In the genomic region with DNA sequence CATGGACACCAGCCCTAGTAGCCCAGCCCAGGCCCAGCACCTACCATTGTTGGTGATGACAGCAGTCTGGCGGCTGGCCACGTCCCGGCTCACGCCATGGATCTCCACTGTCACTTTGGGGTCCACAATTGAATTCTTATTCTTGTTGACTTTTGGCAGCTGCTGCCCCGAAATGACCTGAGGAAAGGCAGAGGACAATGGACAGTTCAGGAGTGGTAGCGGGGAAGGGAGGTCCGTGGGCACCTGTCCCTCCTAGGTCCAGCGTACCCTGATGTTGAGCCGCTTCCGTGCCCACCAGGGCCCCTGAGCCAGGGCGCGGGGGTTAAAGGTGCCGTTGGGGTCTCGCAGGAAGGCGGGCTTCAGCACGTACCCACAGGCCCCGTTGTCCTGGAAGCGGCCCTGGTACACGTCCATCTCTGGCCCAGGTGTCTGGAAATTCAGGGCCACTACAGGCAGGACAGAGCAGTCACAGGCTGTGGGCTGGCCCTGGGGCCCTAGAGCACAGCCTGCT, we compare ENCODE assay signal across 16 cellular contexts. TPM values are rescaled to one million over a fixed set of nuclear protein-coding genes. Genes with fewer than 3 reads are reported as not detected.
DNase-seq lines count a peak whose midpoint lies in the region; ATAC-seq and TF ChIP-seq lines count a peak whose summit lies in the region.
"Had no signal": no experiment of that assay in that cellular context is flagged by ENCODE, and none has a peak within 500 bp of the region (broad histone marks: within the 10 kb centered on the region; RNA-seq: fewer than 3 reads in every experiment).

No MANE protein-coding gene starts in this region.

- no peak for TF ChIP-seq CTCF in left ventricle myocardium inferior (IDR thresholded peaks at IDR 0.05; ENCODE audit: borderline replicate concordance)
- TF ChIP-seq CTCF in right lobe of liver (IDR thresholded peaks at IDR 0.05): no peak
- no peak for TF ChIP-seq CTCF in progenitor cell of endocrine pancreas (IDR thresholded peaks at IDR 0.05; ENCODE audit: unreplicated experiment)

- peak overlapping the region; percentile 29 for H3K27ac Mint-ChIP-seq in progenitor cell of endocrine pancreas

- H3K4me1 Mint-ChIP-seq in progenitor cell of endocrine pancreas (ENCODE audit: low read depth): peaks cover 23% of the 10 kb centered on the region

- no peak overlapping the region for H3K4me3 Mint-ChIP-seq in progenitor cell of endocrine pancreas (ENCODE audit: low read depth)
- H3K4me3 Mint-ChIP-seq: CD4-positive, alpha-beta memory T cell; GM23338 had no signal

- H3K4me3 ChIP-seq in right cardiac atrium (ENCODE audit: low read length) (no peak overlapping the region), left ventricle myocardium inferior (no peak overlapping the region), right lobe of liver (no peak overlapping the region)
- H3K4me3 ChIP-seq: A549, GM12878, GM23338 had no signal

- H3K4me1 ChIP-seq in right cardiac atrium (ENCODE audit: control insufficient read depth, insufficient read depth, low read length) (no peaks in the 10 kb centered on the region), left ventricle myocardium inferior (peaks cover 20% of the 10 kb centered on the region), right lobe of liver (no peaks in the 10 kb centered on the region)
- H3K4me1 ChIP-seq: BE2C had no signal

- H3K9me3 ChIP-seq in right cardiac atrium (ENCODE audit: control insufficient read depth, low read length): no peaks in the 10 kb centered on the region
- H3K9me3 ChIP-seq in left ventricle myocardium inferior (replicated peaks): no peaks in the 10 kb centered on the region
- no peaks in the 10 kb centered on the region for H3K9me3 ChIP-seq in right lobe of liver
- H3K9me3 ChIP-seq: A549, BE2C had no signal

- ATAC-seq in right cardiac atrium (no peak), right lobe of liver (no peak)
- ATAC-seq: A549, GM12878, GM23338 had no signal

- no peak for TF ChIP-seq POLR2A in right lobe of liver (IDR thresholded peaks at IDR 0.05)

- no peaks in the 10 kb centered on the region for H3K27me3 Mint-ChIP-seq in progenitor cell of endocrine pancreas
- H3K27me3 Mint-ChIP-seq: CD4-positive, alpha-beta memory T cell had no signal

- peaks cover 3% of the 10 kb centered on the region for H3K36me3 Mint-ChIP-seq in progenitor cell of endocrine pancreas (ENCODE audit: insufficient read depth)

- intact Hi-C loops in right cardiac atrium (cut with DNase I): no loop called here
- intact Hi-C loops in left ventricle myocardium inferior (cut with micrococcal nuclease): no loop called here
- intact Hi-C loops in right lobe of liver (cut with DNase I): loop anchor here (10.0 kb wide), 1 partner anchor 107 kb away; no protein-coding TSS in a partner anchor

- H3K9me3 Mint-ChIP-seq in progenitor cell of endocrine pancreas (ENCODE audit: low read depth): no peaks in the 10 kb centered on the region
- H3K9me3 Mint-ChIP-seq: CD4-positive, alpha-beta memory T cell; GM23338 had no signal

- 87% methylated on average over 19 of the region's 19 CpGs for WGBS in right cardiac atrium
- WGBS in right lobe of liver (ENCODE audit: insufficient coverage, low coverage, low lambda C conversion rate, missing lambda C conversion rate): no CpG with 5 or more reads among the region's 19 CpGs

- DNase-seq in right cardiac atrium: peak; percentile 33 to 74 (median 67)
- no peak for DNase-seq in left ventricle myocardium inferior
- DNase-seq in right lobe of liver: peak in 2 of 3 donors; percentile 20 to 48
- no peak for DNase-seq in progenitor cell of endocrine pancreas (ENCODE audit: low spot score, unreplicated experiment)
- DNase-seq in SKM-1 treated with dmso at 0.1 percent for 144 hours (lab: John Stamatoyannopoulos, UW; ENCODE audit: unreplicated experiment): no peak
- DNase-seq in NCI-H1092 treated with DMSO at 0.1 percent for 48 hours (lab: John Stamatoyannopoulos, UW): no peak
- DNase-seq in NK-92 treated with Interleukin-12 subunit alpha and Interleukin-12 subunit beta, amount 100 ng/mL, for 24 hours (lab: John Stamatoyannopoulos, UW): no peak
- DNase-seq: BE2C, DMS79, H7 had no signal

- H3K36me3 ChIP-seq in left ventricle myocardium inferior (peaks cover 44% of the 10 kb centered on the region), right lobe of liver (peaks cover 0 to 5% (median 0%) of the 10 kb centered on the region in 4 donors)
- H3K36me3 ChIP-seq: BE2C had no signal

- H3K27me3 ChIP-seq in right cardiac atrium (ENCODE audit: control insufficient read depth, insufficient read depth) (no peaks in the 10 kb centered on the region), left ventricle myocardium inferior (ENCODE audit: low read depth) (no peaks in the 10 kb centered on the region), right lobe of liver (no peaks in the 10 kb centered on the region)
- H3K27me3 ChIP-seq: BE2C had no signal

- H3K27ac ChIP-seq in right cardiac atrium (ENCODE audit: low read length) (no peak overlapping the region), left ventricle myocardium inferior (replicated peaks) (no peak overlapping the region), right lobe of liver (no peak overlapping the region)
- H3K27ac ChIP-seq: A549, C4-2B had no signal

RNA-seq across cellular contexts. Expression of gene VILL, which starts 17.7 kb away (rescaled TPM):
- total RNA-seq in right cardiac atrium (1 to 10 TPM; 4.0 to 9.7 (median 8.8) TPM), left ventricle myocardium inferior (3.6 TPM), right lobe of liver (1 to 10 TPM in 3 of 6 experiments, under 1 TPM in 3; 0.25 to 1.5 (median 0.97) TPM), progenitor cell of endocrine pancreas (6.8 and 7.6 TPM in 2 replicates)
- polyA plus RNA-seq in right cardiac atrium: 5.4 TPM

RNA-seq across cellular contexts. Expression of gene PLCD1, which starts 21.2 kb away (rescaled TPM):
- total RNA-seq in right cardiac atrium: 10 to 100 TPM; 12.1 to 17.7 (median 15.2) TPM
- polyA plus RNA-seq in right cardiac atrium: 11.2 TPM
- total RNA-seq in left ventricle myocardium inferior: 10.3 TPM
- 10 to 100 TPM in 1 of 6 experiments, 1 to 10 TPM in 5; 6.5 to 10.2 (median 7.7) TPM for total RNA-seq in right lobe of liver
- 30.0 and 33.3 TPM in 2 replicates for total RNA-seq in progenitor cell of endocrine pancreas

RNA-seq across cellular contexts. Expression of gene DLEC1, which starts 30.8 kb away (rescaled TPM):
- total RNA-seq in right cardiac atrium (1 to 10 TPM in 1 of 4 donors, under 1 TPM in 3; 0.23 to 1.0 (median 0.61) TPM), left ventricle myocardium inferior (0.08 TPM), right lobe of liver (under 1 TPM in 4 of 6 experiments, not detected in 2; 0.04 to 0.18 (median 0.15) TPM), progenitor cell of endocrine pancreas (1.3 and 1.8 TPM in 2 replicates)
- polyA plus RNA-seq in right cardiac atrium: 0.48 TPM
- total RNA-seq: G401 had no signal

Comparison
In these comparisons a context has a peak if more than half of its experiments do, and no peak if none do; other contexts are left out.
1. DNase-seq: peak in right cardiac atrium (3 of 3) and right lobe of liver (2 of 3); none in left ventricle myocardium inferior (single experiment), progenitor cell of endocrine pancreas (single experiment), SKM-1 treated with dmso at 0.1 percent for 144 hours (single experiment), NCI-H1092 treated with DMSO at 0.1 percent for 48 hours (single experiment) and NK-92 treated with Interleukin-12 subunit alpha and Interleukin-12 subunit beta, amount 100 ng/mL, for 24 hours (single experiment).
2. intact Hi-C loops: an anchor here in right lobe of liver (10.0 kb wide); none called in right cardiac atrium and left ventricle myocardium inferior.